1 cellular context compared by ENCODE assay signal in genomic region chr14:75025082-75025481, GRCh38.
TF ChIP-seq lines count a peak whose summit lies in the region.

No MANE protein-coding gene starts in this region.

TF ChIP-seq in IMR-90, 13 proteins besides CTCF, POLR2A, EP300 and RAD21 (continued from another document):
- TF ChIP-seq SMC3 (IDR thresholded peaks at IDR 0.05; ENCODE audit: low read depth, low read length) (no peak), CHD1 (IDR thresholded peaks at IDR 0.05; ENCODE audit: low read depth, low read length) (no peak)
